In genomic region chrX:105461013-105461412, GRCh38 we compare ENCODE assay signal across 31 cellular contexts.
DNase-seq lines count a peak whose midpoint lies in the region; ATAC-seq, FAIRE-seq and TF ChIP-seq lines count a peak whose summit lies in the region.
"Had no signal": no experiment of that assay in that cellular context is flagged by ENCODE, and none has a peak within 500 bp of the region (broad histone marks: within the 10 kb centered on the region; RNA-seq: fewer than 3 reads in every experiment).

No MANE protein-coding gene starts in this region.

- H3K9ac ChIP-seq in SK-N-SH = no peak overlapping the region

- no peaks in the 10 kb centered on the region for H3K9me2 ChIP-seq in SK-N-SH

- H3K27me3 ChIP-seq in SK-N-SH (ENCODE audit: insufficient read depth) = no peaks in the 10 kb centered on the region
- H3K27me3 ChIP-seq in brain microvascular endothelial cell (replicated peaks) = no peaks in the 10 kb centered on the region
- H3K27me3 ChIP-seq: body of pancreas, SJCRH30 had no signal

- H3K4me3 ChIP-seq in SK-N-SH (ENCODE audit: low read depth in 2 of 2, low read length in 1 of 2) (no peak overlapping the region), brain microvascular endothelial cell (ENCODE audit: low read depth, low read length) (no peak overlapping the region)
- H3K4me3 ChIP-seq: body of pancreas, dorsolateral prefrontal cortex, SJCRH30 had no signal

- ATAC-seq in SK-N-SH treated with all-trans-retinoic acid at 6 μM for 48 hours = no peak
- ATAC-seq: activated naive CD8-positive, alpha-beta T cell treated with anti-CD3 and anti-CD28 coated beads, Interleukin-2, amount 50 U/mL, for 24 hours; body of pancreas; natural killer cell had no signal

- CTCF ChIA-PET in SK-N-SH (lab: Yijun Ruan, JAX) = no interaction called here

- no peak for TF ChIP-seq EP300 in SK-N-SH (IDR thresholded peaks at IDR 0.05; ENCODE audit: borderline replicate concordance in 1 of 2, low read depth in 1 of 2, low read length in 1 of 2)

- no peak for FAIRE-seq in frontal cortex (lab: Jason Lieb, UNC)
- FAIRE-seq: GM12892, kidney had no signal

- H2AFZ ChIP-seq in SK-N-SH (ENCODE audit: low read depth) = no peak overlapping the region

- in situ Hi-C loops in brain microvascular endothelial cell (cut with HindIII; ENCODE audit: low pct_ligation_motif_present, low sequenced_read_pairs) = no loop called here

- peak overlapping the region; percentile 17; the same call in 1 of the 2 replicates for H3K4me2 ChIP-seq in SK-N-SH

- POLR2A ChIA-PET in SK-N-SH (lab: Yijun Ruan, JAX) = no interaction called here

- H3K36me3 ChIP-seq in SK-N-SH (replicated peaks in 1 of 2; ENCODE audit: control insufficient read depth in 1 of 2, insufficient read depth in 2 of 2, low read length in 1 of 2) (no peaks in the 10 kb centered on the region), brain microvascular endothelial cell (replicated peaks) (no peaks in the 10 kb centered on the region)
- H3K36me3 ChIP-seq: SJCRH30 had no signal

- no peaks in the 10 kb centered on the region for H3K4me1 ChIP-seq in SK-N-SH (ENCODE audit: control insufficient read depth in 1 of 2, insufficient read depth in 2 of 2, low read depth in 1 of 2, low read length in 1 of 2)
- H3K4me1 ChIP-seq: body of pancreas, SJCRH30 had no signal

- no peak for TF ChIP-seq CTCF in SK-N-SH (IDR thresholded peaks at IDR 0.05)
- no peak for TF ChIP-seq CTCF in brain microvascular endothelial cell (IDR thresholded peaks at IDR 0.05; ENCODE audit: low read depth, low read length, missing control alignments)

- 0% methylated on average over 1 of the region's 1 CpG for WGBS in SK-N-SH (ENCODE audit: low lambda C conversion rate)

- no peaks in the 10 kb centered on the region for H3F3A ChIP-seq in SK-N-SH (replicated peaks; ENCODE audit: insufficient read depth)

- no peak for TF ChIP-seq RAD21 in SK-N-SH (IDR thresholded peaks at IDR 0.05; ENCODE audit: low read length)

- H4K20me1 ChIP-seq in SK-N-SH (ENCODE audit: insufficient read depth) = no peaks in the 10 kb centered on the region

- DNase-seq in SK-N-SH (no peak), brain microvascular endothelial cell (peak; percentile 11), glomerular visceral epithelial cell (ENCODE audit: extremely low spot score) (peak; percentile 2), NCI-H2081 treated with DMSO at 0.1 percent for 48 hours (lab: John Stamatoyannopoulos, UW) (no peak), NCI-H146 (lab: John Stamatoyannopoulos, UW) (no peak), inferior parietal cortex (ENCODE audit: extremely low spot score) (no peak), frontal cortex (ENCODE audit: low spot score in 2 of 2) (no peak)
- DNase-seq: activated B cell treated with CpG ODN at 0.5 μM for 24 hours; activated CD4-positive, alpha-beta T cell treated with anti-CD3 and anti-CD28 coated beads, Interleukin-2, amount 50 U/mL, for 1 hour; activated naive CD8-positive, alpha-beta T cell treated with anti-CD3 and anti-CD28 coated beads, Interleukin-2, amount 50 U/mL, for 24 hours; activated T-cell treated with anti-CD3 and anti-CD28 coated beads, Interleukin-2, amount 50 U/mL, for 1 hour; body of pancreas; C1 segment of cervical spinal cord; COR-L47; dorsolateral prefrontal cortex; glutamatergic neuron; H9; Kasumi-1; kidney; MV-4-11; natural killer cell; NCI-H1436; NCI-H2107; NCI-H748 treated with DMSO at 0.1 percent for 48 hours; nucleus accumbens; stimulated activated CD4-positive, alpha-beta T cell treated with anti-CD3 and anti-CD28 coated beads, Interleukin-15, amount 100 ng/mL, for 24 hours; stimulated activated CD4-positive, alpha-beta T cell treated with anti-CD3 and anti-CD28 coated beads, Interleukin-4, amount 100 ng/mL, for 4 hours had no signal

- no peak overlapping the region for H3K27ac ChIP-seq in SK-N-SH (ENCODE audit: low read depth in 2 of 2, low read length in 1 of 2)
- no peak overlapping the region for H3K27ac ChIP-seq in brain microvascular endothelial cell
- H3K27ac ChIP-seq: 22Rv1, body of pancreas, dorsolateral prefrontal cortex, SJCRH30 had no signal

- no peaks in the 10 kb centered on the region for H3K9me3 ChIP-seq in SK-N-SH
- H3K9me3 ChIP-seq: body of pancreas, SJCRH30 had no signal

- H3K79me2 ChIP-seq in SK-N-SH (ENCODE audit: insufficient read depth) = no peaks in the 10 kb centered on the region

TF ChIP-seq in SK-N-SH, 30 proteins besides CTCF, POLR2A, EP300 and RAD21:
- TF ChIP-seq MEF2A (IDR thresholded peaks at IDR 0.05; ENCODE audit: borderline replicate concordance, low read depth) (no peak), TAF1 (IDR thresholded peaks at IDR 0.05; ENCODE audit: borderline replicate concordance, low read depth, low read length) (no peak), USF1 (IDR thresholded peaks at IDR 0.05; ENCODE audit: borderline replicate concordance, low read depth) (no peak), FOXM1 (IDR thresholded peaks at IDR 0.05; ENCODE audit: low read depth) (no peak), TCF12 (IDR thresholded peaks at IDR 0.05) (no peak), PBX3 (IDR thresholded peaks at IDR 0.05) (no peak), TEAD4 (IDR thresholded peaks at IDR 0.05; ENCODE audit: borderline replicate concordance, insufficient read depth) (no peak), GABPA (IDR thresholded peaks at IDR 0.05; ENCODE audit: low read depth) (no peak), YY1 (IDR thresholded peaks at IDR 0.05; ENCODE audit: low read depth) (no peak), CHD2 (IDR thresholded peaks at IDR 0.05; ENCODE audit: low read length, partially characterized antibody) (no peak), POLR2AphosphoS5 (IDR thresholded peaks at IDR 0.05; ENCODE audit: low read depth, low read length) (no peak), RFX5 (IDR thresholded peaks at IDR 0.05; ENCODE audit: low read length) (no peak), EZH2phosphoT487 (IDR thresholded peaks at IDR 0.05; ENCODE audit: borderline replicate concordance, low read depth) (no peak), FOXJ3 (CRISPR knock-in tag; IDR thresholded peaks at IDR 0.05) (no peak), NFIC (IDR thresholded peaks at IDR 0.05; ENCODE audit: borderline replicate concordance) (no peak)

TF ChIP-seq in SK-N-SH treated with all-trans-retinoic acid at 6 μM for 48 hours, 23 proteins besides CTCF, POLR2A, EP300 and RAD21:
- no peak for TF ChIP-seq POU6F1 (CRISPR knock-in tag; IDR thresholded peaks at IDR 0.05; ENCODE audit: borderline replicate concordance, low read depth)

Comparison
In these comparisons a context has a peak if more than half of its experiments do, and no peak if none do; other contexts are left out.
1. DNase-seq: peak in brain microvascular endothelial cell (single experiment) and glomerular visceral epithelial cell (single experiment); none in SK-N-SH (single experiment), NCI-H2081 treated with DMSO at 0.1 percent for 48 hours (single experiment), NCI-H146 (single experiment), inferior parietal cortex (single experiment) and frontal cortex (0 of 2).